17 cellular contexts compared by ENCODE assay signal in genomic region chr3:41118461-41119385, GRCh38.
DNase-seq lines count a peak whose midpoint lies in the region; ATAC-seq and TF ChIP-seq lines count a peak whose summit lies in the region.
"Had no signal": no experiment of that assay in that cellular context is flagged by ENCODE, and none has a peak within 500 bp of the region (broad histone marks: within the 10 kb centered on the region; RNA-seq: fewer than 3 reads in every experiment).

No MANE protein-coding gene starts in this region.

- no peak for TF ChIP-seq CTCF in CD4-positive, alpha-beta T cell (IDR thresholded peaks at IDR 0.05)
- no peak for TF ChIP-seq CTCF in HL-60 (IDR thresholded peaks at IDR 0.05; ENCODE audit: insufficient read depth, low read length)
- no peak for TF ChIP-seq CTCF in mucosa of descending colon (IDR thresholded peaks at IDR 0.05)
- no peak for TF ChIP-seq CTCF in OCI-LY7 (conservative IDR thresholded peaks at IDR 0.05; ENCODE audit: low read length)
- TF ChIP-seq CTCF in osteocyte (IDR thresholded peaks at IDR 0.05) = no peak

- H3K36me3 Mint-ChIP-seq in CD4-positive, alpha-beta T cell (ENCODE audit: low read depth) = no peaks in the 10 kb centered on the region
- no peaks in the 10 kb centered on the region for H3K36me3 Mint-ChIP-seq in osteocyte (ENCODE audit: unreplicated experiment)

- peak; percentile 24 for ATAC-seq in CD4-positive, alpha-beta T cell (ENCODE audit: poor library complexity)
- peak; percentile 83 for ATAC-seq in mucosa of descending colon
- ATAC-seq: HCT116, psoas muscle had no signal

- H3K4me2 ChIP-seq in OCI-LY7 (ENCODE audit: low read length) = no peak overlapping the region

- peak overlapping the region; percentile 93 for H3K27ac Mint-ChIP-seq in CD4-positive, alpha-beta T cell
- H3K27ac Mint-ChIP-seq in osteocyte (ENCODE audit: unreplicated experiment) = no peak overlapping the region

- no peaks in the 10 kb centered on the region for H3K27me3 ChIP-seq in CD4-positive, alpha-beta T cell (ENCODE audit: control insufficient read depth, insufficient read depth, low read length)
- no peaks in the 10 kb centered on the region for H3K27me3 ChIP-seq in HL-60 (ENCODE audit: insufficient read depth, poor library complexity, severe bottlenecking)
- H3K27me3 ChIP-seq: BE2C, tibial artery had no signal

- H3K4me3 ChIP-seq in HL-60 (replicated peaks; ENCODE audit: insufficient read depth, low read length) (no peak overlapping the region), mucosa of descending colon (no peak overlapping the region), OCI-LY7 (ENCODE audit: low read depth, low read length, poor library complexity, severe bottlenecking) (no peak overlapping the region)
- H3K4me3 ChIP-seq: GM12878, psoas muscle, tibial artery had no signal

- intact Hi-C loops in CD4-positive, alpha-beta T cell (cut with DNase I, micrococcal nuclease) = loop anchor here in 1 of 2 experiments (5.0 kb wide), 1 partner anchor 79 kb away; the partner anchor contains the start of gene CTNNB1
- intact Hi-C loops in mucosa of descending colon (cut with DNase I, micrococcal nuclease) = no loop called here
- intact Hi-C loops in OCI-LY7 (cut with micrococcal nuclease; ENCODE audit: unreplicated experiment) = no loop called here

- no TSS peak for BruUV-seq in OCI-LY7 (replicated peaks; lab: Mats Ljungman, UMichigan)

- H3K4me3 Mint-ChIP-seq in CD4-positive, alpha-beta T cell = peak overlapping the region; percentile 71
- no peak overlapping the region for H3K4me3 Mint-ChIP-seq in osteocyte (ENCODE audit: unreplicated experiment)

- no peaks in the 10 kb centered on the region for H3K9me3 ChIP-seq in CD4-positive, alpha-beta T cell (ENCODE audit: control insufficient read depth, low read length)
- H3K9me3 ChIP-seq in mucosa of descending colon (no peaks in the 10 kb centered on the region), OCI-LY7 (ENCODE audit: low read length) (no peaks in the 10 kb centered on the region)
- H3K9me3 ChIP-seq: BE2C, psoas muscle, tibial artery had no signal

- CTCF ChIA-PET in CD4-positive, alpha-beta T cell (lab: Charles Lee) = no interaction called here
- CTCF ChIA-PET in OCI-LY7 (lab: Charles Lee; ENCODE audit: unreplicated experiment) = no interaction called here

- DNase-seq in CD4-positive, alpha-beta T cell = peak in 1 of 10 experiments; percentile 22
- DNase-seq in HL-60 (ENCODE audit: low read depth in 1 of 2, low spot score in 1 of 2) (no peak), mucosa of descending colon (peak in 2 of 3 donors; percentile 51 to 68), OCI-LY7 (ENCODE audit: low spot score) (no peak), COLO668 (lab: John Stamatoyannopoulos, UW; ENCODE audit: unreplicated experiment) (no peak), osteocyte (ENCODE audit: extremely low spot score, unreplicated experiment) (no peak), DMS114 treated with DMSO at 0.1 percent for 48 hours (lab: John Stamatoyannopoulos, UW; ENCODE audit: unreplicated experiment) (no peak)
- peak; percentile 4 for DNase-seq in central memory CD4-positive, alpha-beta T cell
- DNase-seq: BE2C, head of caudate nucleus, kidney, NCI-H1930, NCI-H526 treated with DMSO at 0.1 percent for 48 hours, psoas muscle, tibial artery had no signal

- H3K27me3 Mint-ChIP-seq in CD4-positive, alpha-beta T cell = no peaks in the 10 kb centered on the region
- H3K27me3 Mint-ChIP-seq in osteocyte (ENCODE audit: unreplicated experiment) = peaks cover 12% of the 10 kb centered on the region

- POLR2A ChIA-PET in CD4-positive, alpha-beta T cell (lab: Charles Lee) = no interaction called here
- POLR2A ChIA-PET in OCI-LY7 (lab: Charles Lee) = no interaction called here

- H2AFZ ChIP-seq in OCI-LY7 (ENCODE audit: low read length) = no peak overlapping the region

- H4K20me1 ChIP-seq in OCI-LY7 (ENCODE audit: insufficient read depth, low read length) = no peaks in the 10 kb centered on the region

- no peaks in the 10 kb centered on the region for H3K4me1 ChIP-seq in mucosa of descending colon (ENCODE audit: low read depth)
- no peaks in the 10 kb centered on the region for H3K4me1 ChIP-seq in OCI-LY7 (ENCODE audit: insufficient read depth, low read length, poor library complexity, severe bottlenecking)
- H3K4me1 ChIP-seq: BE2C, psoas muscle had no signal

- no peaks in the 10 kb centered on the region for H3K79me2 ChIP-seq in OCI-LY7 (ENCODE audit: insufficient read depth, low read depth, low read length)

- H3K9me3 Mint-ChIP-seq in CD4-positive, alpha-beta T cell = no peaks in the 10 kb centered on the region
- H3K9me3 Mint-ChIP-seq in osteocyte (ENCODE audit: unreplicated experiment) = no peaks in the 10 kb centered on the region

- H3K9me2 ChIP-seq in OCI-LY7 (ENCODE audit: insufficient read depth, low read length) = no peaks in the 10 kb centered on the region

- H3K27ac ChIP-seq in CD4-positive, alpha-beta T cell (ENCODE audit: low read depth, low read length) = no peak overlapping the region
- peak overlapping the region; percentile 80 for H3K27ac ChIP-seq in HL-60 (replicated peaks)
- no peak overlapping the region for H3K27ac ChIP-seq in OCI-LY7 (ENCODE audit: low read depth, low read length, poor library complexity, severe bottlenecking)
- H3K27ac ChIP-seq: psoas muscle, tibial artery had no signal

- peaks cover 41% of the 10 kb centered on the region for H3K4me1 Mint-ChIP-seq in CD4-positive, alpha-beta T cell (ENCODE audit: low read depth)
- peaks cover 11% of the 10 kb centered on the region for H3K4me1 Mint-ChIP-seq in osteocyte (ENCODE audit: unreplicated experiment)

- H3K36me3 ChIP-seq in mucosa of descending colon (ENCODE audit: low read depth) (no peaks in the 10 kb centered on the region), OCI-LY7 (ENCODE audit: insufficient read depth, low read length) (no peaks in the 10 kb centered on the region)
- H3K36me3 ChIP-seq: BE2C, tibial artery had no signal

Comparison
In these comparisons a context has a peak if more than half of its experiments do, and no peak if none do; other contexts are left out.
1. DNase-seq: peak in central memory CD4-positive, alpha-beta T cell (single experiment) and mucosa of descending colon (2 of 3); none in HL-60 (0 of 2), OCI-LY7 (single experiment), COLO668 (single experiment), osteocyte (single experiment) and DMS114 treated with DMSO at 0.1 percent for 48 hours (single experiment).